25 cellular contexts compared by ENCODE assay signal in the genomic region with DNA sequence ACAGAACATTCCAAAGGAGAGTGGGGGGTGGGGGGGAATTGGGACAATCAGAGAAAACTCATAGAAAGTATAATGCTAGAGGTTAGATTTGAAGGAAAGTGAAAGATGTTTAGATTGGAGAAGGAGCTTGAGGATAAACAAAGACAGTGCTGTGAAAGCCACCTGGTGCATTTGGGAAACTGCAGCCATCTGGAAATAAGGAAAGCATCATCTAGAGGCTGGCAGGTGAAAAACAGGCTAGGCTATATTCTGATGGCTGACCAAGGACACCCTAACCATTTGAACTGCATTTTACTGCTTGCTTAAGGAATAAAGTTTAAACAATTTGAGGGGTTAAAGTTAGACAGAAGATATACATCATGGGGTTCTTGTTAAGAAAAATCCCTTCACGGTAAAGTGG.
"Had no signal": no experiment of that assay in that cellular context is flagged by ENCODE, and none has a peak within 500 bp of the region (broad histone marks: within the 10 kb centered on the region; RNA-seq: fewer than 3 reads in every experiment).

No MANE protein-coding gene starts in this region.

- H3K27me3 ChIP-seq: brain microvascular endothelial cell, heart left ventricle, left lung, right atrium auricular region, stomach, thyroid gland had no signal

- DNase-seq: activated CD4-positive, alpha-beta T cell treated with anti-CD3 and anti-CD28 coated beads for 4 hours; activated CD4-positive, alpha-beta T cell treated with anti-CD3 and anti-CD28 coated beads, Interleukin-2, amount 50 U/mL, for 4 hours; activated CD8-positive, alpha-beta memory T cell treated with anti-CD3 and anti-CD28 coated beads, Interleukin-2, amount 50 U/mL, for 4 hours; activated effector memory CD4-positive, alpha-beta T cell treated with anti-CD3 and anti-CD28 coated beads, Interleukin-2, amount 50 U/mL, for 16 hours; activated naive CD4-positive, alpha-beta T cell treated with anti-CD3 and anti-CD28 coated beads, Interleukin-2, amount 10 ng/mL, durations not matched to agents 7 days and 5 days; activated naive CD8-positive, alpha-beta T cell treated with anti-CD3 and anti-CD28 coated beads, Interleukin-2, amount 10 ng/mL, durations not matched to agents 7 days and 5 days; activated T-cell treated with anti-CD3 and anti-CD28 coated beads, Interleukin-2, amount 50 U/mL, for 1 hour; brain microvascular endothelial cell; cortex of kidney; effector memory CD8-positive, alpha-beta T cell; foreskin fibroblast; heart left ventricle; hypothalamus; left lung; mucosa of descending colon; stimulated activated CD4-positive, alpha-beta T cell treated with anti-CD3 and anti-CD28 coated beads, Interleukin-15, amount 100 ng/mL, for 24 hours; stimulated activated CD4-positive, alpha-beta T cell treated with anti-CD3 and anti-CD28 coated beads, Interleukin-2, amount 100 ng/mL, for 24 hours; stimulated activated naive B cell treated with anti-CD40 and anti-IgM and Interleukin-4, amounts not matched to agents 10 μg/mL and 1 μg/mL and 100 μg/mL, for 72 hours; stomach; T-helper 1 cell; thyroid gland had no signal

- H3K4me3 ChIP-seq: heart left ventricle, left lung, lung, mucosa of descending colon, right atrium auricular region, stomach, thyroid gland had no signal

- ATAC-seq: effector memory CD8-positive, alpha-beta T cell; esophagus mucosa; left lung; mucosa of descending colon; natural killer cell treated with Interleukin-12 subunit alpha and Interleukin-12 subunit beta and Interleukin-15 and Interleukin-18, amount 100 ng/mL, for 72 hours; stimulated activated naive B cell treated with anti-CD40 and anti-IgM and Interleukin-4, amounts not matched to agents 10 μg/mL and 1 μg/mL and 100 μg/mL, for 72 hours had no signal

- H3K36me3 ChIP-seq: brain microvascular endothelial cell, heart left ventricle, left lung, right atrium auricular region, stomach, thyroid gland had no signal

- H3K4me1 ChIP-seq: left lung, right atrium auricular region, stomach, thyroid gland had no signal

- H3K9me3 ChIP-seq: left lung, mucosa of descending colon, right atrium auricular region, stomach, thyroid gland had no signal

- H3K27ac ChIP-seq: brain microvascular endothelial cell, heart left ventricle, left lung, right atrium auricular region, stomach, thyroid gland had no signal
